In the genomic region with DNA sequence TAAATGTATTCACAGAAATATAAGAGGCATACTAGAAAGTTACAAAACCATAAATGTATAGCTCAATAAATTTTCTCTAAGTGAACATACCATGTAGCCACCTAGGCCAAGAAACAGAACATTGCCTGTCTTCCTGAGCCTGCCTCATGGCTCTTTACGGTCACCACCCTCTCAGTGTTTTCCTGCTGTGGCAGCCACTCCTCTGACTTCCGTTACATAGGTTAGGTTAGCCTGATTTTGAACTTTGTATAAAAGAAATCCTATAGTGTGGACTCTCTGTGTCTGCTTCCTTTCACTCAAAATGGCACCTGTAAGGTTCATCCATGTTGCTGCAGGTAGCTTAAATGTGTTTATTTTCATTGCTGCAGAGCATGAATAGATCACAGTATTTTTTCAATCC, we compare ENCODE assay signal across 18 cellular contexts.
"Had no signal": no experiment of that assay in that cellular context is flagged by ENCODE, and none has a peak within 500 bp of the region (broad histone marks: within the 10 kb centered on the region; RNA-seq: fewer than 3 reads in every experiment).

No MANE protein-coding gene starts in this region.

- H3K36me3 Mint-ChIP-seq: activated CD4-positive, alpha-beta memory T cell treated with anti-CD3 and anti-CD28 coated beads for 36 hours; neural progenitor cell had no signal

- H3K4me1 ChIP-seq: prostate gland had no signal

- H3K4me2 ChIP-seq: neural progenitor cell had no signal

- H3K9me3 Mint-ChIP-seq: activated CD4-positive, alpha-beta memory T cell treated with anti-CD3 and anti-CD28 coated beads for 36 hours; activated naive CD4-positive, alpha-beta T cell treated with anti-CD3 and anti-CD28 coated beads for 36 hours; neural progenitor cell had no signal

- H3K4me3 Mint-ChIP-seq: activated CD4-positive, alpha-beta memory T cell treated with anti-CD3 and anti-CD28 coated beads for 36 hours; activated CD4-positive, alpha-beta T cell treated with anti-CD3 and anti-CD28 coated beads for 36 hours; activated naive CD4-positive, alpha-beta T cell treated with anti-CD3 and anti-CD28 coated beads for 36 hours; endodermal cell; neural progenitor cell had no signal

- H3K27me3 Mint-ChIP-seq: activated CD4-positive, alpha-beta memory T cell treated with anti-CD3 and anti-CD28 coated beads for 36 hours; activated CD4-positive, alpha-beta T cell treated with anti-CD3 and anti-CD28 coated beads for 36 hours had no signal

- H3K9ac ChIP-seq: neural progenitor cell had no signal

- H2AFZ ChIP-seq: neural progenitor cell had no signal

- H3K9me3 ChIP-seq: prostate gland, vagina had no signal

- H3K4me3 ChIP-seq: cardiac muscle cell, neural progenitor cell, prostate gland, vagina had no signal

- DNase-seq: activated CD4-positive, alpha-beta memory T cell treated with anti-CD3 and anti-CD28 coated beads for 36 hours; activated CD4-positive, alpha-beta T cell treated with anti-CD3 and anti-CD28 coated beads for 36 hours; activated naive CD4-positive, alpha-beta T cell treated with anti-CD3 and anti-CD28 coated beads for 36 hours; activated T-cell treated with anti-CD3 and anti-CD28 coated beads, Interleukin-2, amount 50 U/mL, for 1 hour; amniotic stem cell; endodermal cell; foreskin melanocyte; glutamatergic neuron; hippocampal formation; midbrain; right cardiac atrium; stimulated activated CD4-positive, alpha-beta T cell treated with anti-CD3 and anti-CD28 coated beads, Interleukin-2, amount 100 ng/mL, for 24 hours; stimulated activated naive CD4-positive, alpha-beta T cell treated with Interleukin-2 at 50 U/mL for 16 hours had no signal

- H3K27me3 ChIP-seq: cardiac muscle cell, neural progenitor cell, vagina had no signal

- H3K27ac Mint-ChIP-seq: activated CD4-positive, alpha-beta T cell treated with anti-CD3 and anti-CD28 coated beads for 36 hours; activated naive CD4-positive, alpha-beta T cell treated with anti-CD3 and anti-CD28 coated beads for 36 hours; endodermal cell; neural progenitor cell had no signal

- H3K27ac ChIP-seq: cardiac muscle cell, epithelial cell of prostate, neural progenitor cell, prostate gland, vagina had no signal

- H3K36me3 ChIP-seq: cardiac muscle cell, neural progenitor cell, prostate gland, vagina had no signal
